1 cellular context compared by ENCODE assay signal in the genomic region with DNA sequence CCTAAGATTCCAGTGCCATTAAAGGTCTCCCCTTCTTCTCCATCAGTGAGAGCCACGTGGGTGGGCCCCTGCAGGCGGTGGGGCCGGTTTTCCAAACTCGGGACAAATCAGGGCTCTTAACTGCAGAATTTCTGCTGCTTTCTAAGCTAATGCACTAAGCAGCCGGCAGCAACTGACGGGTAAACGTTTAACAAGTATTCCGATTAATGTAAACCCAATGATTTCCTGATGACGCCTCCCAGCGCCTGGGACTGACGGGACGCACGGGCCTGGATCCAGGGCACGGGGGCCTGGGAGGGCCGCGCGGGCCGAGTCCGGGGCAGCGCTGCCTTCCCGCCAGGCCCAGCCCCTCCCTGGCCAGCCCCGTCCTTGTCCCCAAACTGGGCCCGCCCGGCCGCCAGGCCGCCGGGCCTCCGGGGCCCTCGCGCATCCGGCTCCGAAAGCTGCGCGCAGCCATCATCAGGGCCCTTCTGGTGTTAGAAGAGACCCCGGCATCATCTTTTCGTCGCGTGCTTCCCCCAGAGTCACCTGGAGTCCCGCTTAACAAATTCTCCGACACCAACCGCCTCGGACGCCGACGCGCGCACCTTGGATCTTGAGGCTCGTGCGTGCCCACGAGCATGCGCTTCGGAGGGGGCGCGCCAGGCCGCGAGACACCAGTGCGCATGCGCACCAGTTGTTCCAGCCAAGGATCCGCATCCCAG.
TF ChIP-seq lines count a peak whose summit lies in the region.

A gene (minus strand): TSS at position 616 of the 704 bp plus-strand sequence. CDS start 1,812 bp downstream, outside the sequence.

TF ChIP-seq in GM12878, 131 proteins besides CTCF, POLR2A, EP300 and RAD21 (continued from another document and continues in another):
- TF ChIP-seq, protein P1, sequence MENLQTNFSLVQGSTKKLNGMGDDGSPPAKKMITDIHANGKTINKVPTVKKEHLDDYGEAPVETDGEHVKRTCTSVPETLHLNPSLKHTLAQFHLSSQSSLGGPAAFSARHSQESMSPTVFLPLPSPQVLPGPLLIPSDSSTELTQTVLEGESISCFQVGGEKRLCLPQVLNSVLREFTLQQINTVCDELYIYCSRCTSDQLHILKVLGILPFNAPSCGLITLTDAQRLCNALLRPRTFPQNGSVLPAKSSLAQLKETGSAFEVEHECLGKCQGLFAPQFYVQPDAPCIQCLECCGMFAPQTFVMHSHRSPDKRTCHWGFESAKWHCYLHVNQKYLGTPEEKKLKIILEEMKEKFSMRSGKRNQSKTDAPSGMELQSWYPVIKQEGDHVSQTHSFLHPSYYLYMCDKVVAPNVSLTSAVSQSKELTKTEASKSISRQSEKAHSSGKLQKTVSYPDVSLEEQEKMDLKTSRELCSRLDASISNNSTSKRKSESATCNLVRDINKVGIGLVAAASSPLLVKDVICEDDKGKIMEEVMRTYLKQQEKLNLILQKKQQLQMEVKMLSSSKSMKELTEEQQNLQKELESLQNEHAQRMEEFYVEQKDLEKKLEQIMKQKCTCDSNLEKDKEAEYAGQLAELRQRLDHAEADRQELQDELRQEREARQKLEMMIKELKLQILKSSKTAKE (IDR thresholded peaks at IDR 0.05; ENCODE audit: low read depth, poor library complexity, severe bottlenecking), result no peak
- TF ChIP-seq TAF1 (IDR thresholded peaks at IDR 0.05; ENCODE audit: borderline replicate concordance, low read depth, low read length), result peak; percentile 49; the same call in 1 of the 2 replicates
- TF ChIP-seq PAX8 (IDR thresholded peaks at IDR 0.05), result no peak
- TF ChIP-seq SMAD1 (IDR thresholded peaks at IDR 0.05; ENCODE audit: low read depth, partially characterized antibody), result no peak
- TF ChIP-seq SUZ12 (IDR thresholded peaks at IDR 0.05; ENCODE audit: unreplicated experiment), result no peak
- TF ChIP-seq FOXM1 (IDR thresholded peaks at IDR 0.05; ENCODE audit: low read depth, low read length), result no peak
- no peak for TF ChIP-seq SP1 (IDR thresholded peaks at IDR 0.05; ENCODE audit: low read depth, low read length)
- TF ChIP-seq, protein P2, sequence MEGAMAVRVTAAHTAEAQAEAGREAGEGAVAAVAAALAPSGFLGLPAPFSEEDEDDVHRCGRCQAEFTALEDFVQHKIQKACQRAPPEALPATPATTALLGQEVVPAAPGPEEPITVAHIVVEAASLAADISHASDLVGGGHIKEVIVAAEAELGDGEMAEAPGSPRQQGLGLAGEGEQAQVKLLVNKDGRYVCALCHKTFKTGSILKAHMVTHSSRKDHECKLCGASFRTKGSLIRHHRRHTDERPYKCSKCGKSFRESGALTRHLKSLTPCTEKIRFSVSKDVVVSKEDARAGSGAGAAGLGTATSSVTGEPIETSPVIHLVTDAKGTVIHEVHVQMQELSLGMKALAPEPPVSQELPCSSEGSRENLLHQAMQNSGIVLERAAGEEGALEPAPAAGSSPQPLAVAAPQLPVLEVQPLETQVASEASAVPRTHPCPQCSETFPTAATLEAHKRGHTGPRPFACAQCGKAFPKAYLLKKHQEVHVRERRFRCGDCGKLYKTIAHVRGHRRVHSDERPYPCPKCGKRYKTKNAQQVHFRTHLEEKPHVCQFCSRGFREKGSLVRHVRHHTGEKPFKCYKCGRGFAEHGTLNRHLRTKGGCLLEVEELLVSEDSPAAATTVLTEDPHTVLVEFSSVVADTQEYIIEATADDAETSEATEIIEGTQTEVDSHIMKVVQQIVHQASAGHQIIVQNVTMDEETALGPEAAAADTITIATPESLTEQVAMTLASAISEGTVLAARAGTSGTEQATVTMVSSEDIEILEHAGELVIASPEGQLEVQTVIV (IDR thresholded peaks at IDR 0.05; ENCODE audit: borderline replicate concordance, partially characterized antibody), result no peak
- no peak for TF ChIP-seq CREB1 (IDR thresholded peaks at IDR 0.05; ENCODE audit: low read depth)
- TF ChIP-seq ZNF207 (IDR thresholded peaks at IDR 0.05; ENCODE audit: borderline replicate concordance), result peak; percentile 76; the same call in 1 of the 2 replicates
- TF ChIP-seq NR2C2 (IDR thresholded peaks at IDR 0.05; ENCODE audit: borderline replicate concordance, control insufficient read depth, insufficient read length, low read depth), result no peak
- TF ChIP-seq HCFC1 (IDR thresholded peaks at IDR 0.05; ENCODE audit: low read length), result no peak
- TF ChIP-seq, protein P3, sequence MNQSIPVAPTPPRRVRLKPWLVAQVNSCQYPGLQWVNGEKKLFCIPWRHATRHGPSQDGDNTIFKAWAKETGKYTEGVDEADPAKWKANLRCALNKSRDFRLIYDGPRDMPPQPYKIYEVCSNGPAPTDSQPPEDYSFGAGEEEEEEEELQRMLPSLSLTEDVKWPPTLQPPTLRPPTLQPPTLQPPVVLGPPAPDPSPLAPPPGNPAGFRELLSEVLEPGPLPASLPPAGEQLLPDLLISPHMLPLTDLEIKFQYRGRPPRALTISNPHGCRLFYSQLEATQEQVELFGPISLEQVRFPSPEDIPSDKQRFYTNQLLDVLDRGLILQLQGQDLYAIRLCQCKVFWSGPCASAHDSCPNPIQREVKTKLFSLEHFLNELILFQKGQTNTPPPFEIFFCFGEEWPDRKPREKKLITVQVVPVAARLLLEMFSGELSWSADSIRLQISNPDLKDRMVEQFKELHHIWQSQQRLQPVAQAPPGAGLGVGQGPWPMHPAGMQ (IDR thresholded peaks at IDR 0.05; ENCODE audit: borderline replicate concordance), result no peak
- peak; percentile 92 for TF ChIP-seq GATAD2B (conservative IDR thresholded peaks at IDR 0.05; ENCODE audit: low read depth)
- TF ChIP-seq, protein P4, sequence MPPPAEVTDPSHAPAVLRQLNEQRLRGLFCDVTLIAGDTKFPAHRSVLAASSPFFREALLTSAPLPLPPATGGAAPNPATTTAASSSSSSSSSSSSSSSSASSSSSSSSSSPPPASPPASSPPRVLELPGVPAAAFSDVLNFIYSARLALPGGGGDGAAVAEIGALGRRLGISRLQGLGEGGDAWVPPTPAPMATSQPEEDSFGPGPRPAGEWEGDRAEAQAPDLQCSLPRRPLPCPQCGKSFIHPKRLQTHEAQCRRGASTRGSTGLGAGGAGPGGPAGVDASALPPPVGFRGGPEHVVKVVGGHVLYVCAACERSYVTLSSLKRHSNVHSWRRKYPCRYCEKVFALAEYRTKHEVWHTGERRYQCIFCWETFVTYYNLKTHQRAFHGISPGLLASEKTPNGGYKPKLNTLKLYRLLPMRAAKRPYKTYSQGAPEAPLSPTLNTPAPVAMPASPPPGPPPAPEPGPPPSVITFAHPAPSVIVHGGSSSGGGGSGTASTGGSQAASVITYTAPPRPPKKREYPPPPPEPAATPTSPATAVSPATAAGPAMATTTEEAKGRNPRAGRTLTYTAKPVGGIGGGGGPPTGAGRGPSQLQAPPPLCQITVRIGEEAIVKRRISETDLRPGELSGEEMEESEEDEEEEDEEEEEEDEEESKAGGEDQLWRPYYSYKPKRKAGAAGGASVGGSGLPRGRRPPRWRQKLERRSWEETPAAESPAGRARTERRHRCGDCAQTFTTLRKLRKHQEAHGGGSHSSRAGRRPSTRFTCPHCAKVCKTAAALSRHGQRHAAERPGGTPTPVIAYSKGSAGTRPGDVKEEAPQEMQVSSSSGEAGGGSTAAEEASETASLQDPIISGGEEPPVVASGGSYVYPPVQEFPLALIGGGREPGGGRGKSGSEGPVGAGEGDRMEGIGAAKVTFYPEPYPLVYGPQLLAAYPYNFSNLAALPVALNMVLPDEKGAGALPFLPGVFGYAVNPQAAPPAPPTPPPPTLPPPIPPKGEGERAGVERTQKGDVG (CRISPR knock-in tag; IDR thresholded peaks at IDR 0.05), result 0 out of 2 replicates have a peak, but pooled peaks have one; percentile 15
- no peak for TF ChIP-seq CHD2 (IDR thresholded peaks at IDR 0.05; ENCODE audit: borderline replicate concordance, low read depth, low read length)
- TF ChIP-seq HDAC6 (IDR thresholded peaks at IDR 0.05; ENCODE audit: unreplicated experiment), result no peak
- peak; percentile 51 for TF ChIP-seq RELA (IDR thresholded peaks at IDR 0.05; ENCODE audit: borderline replicate concordance, partially characterized antibody)
- TF ChIP-seq SMARCA5 (IDR thresholded peaks at IDR 0.05), result 0 out of 2 replicates have a peak, but pooled peaks have one; percentile 51
- TF ChIP-seq, protein P5, sequence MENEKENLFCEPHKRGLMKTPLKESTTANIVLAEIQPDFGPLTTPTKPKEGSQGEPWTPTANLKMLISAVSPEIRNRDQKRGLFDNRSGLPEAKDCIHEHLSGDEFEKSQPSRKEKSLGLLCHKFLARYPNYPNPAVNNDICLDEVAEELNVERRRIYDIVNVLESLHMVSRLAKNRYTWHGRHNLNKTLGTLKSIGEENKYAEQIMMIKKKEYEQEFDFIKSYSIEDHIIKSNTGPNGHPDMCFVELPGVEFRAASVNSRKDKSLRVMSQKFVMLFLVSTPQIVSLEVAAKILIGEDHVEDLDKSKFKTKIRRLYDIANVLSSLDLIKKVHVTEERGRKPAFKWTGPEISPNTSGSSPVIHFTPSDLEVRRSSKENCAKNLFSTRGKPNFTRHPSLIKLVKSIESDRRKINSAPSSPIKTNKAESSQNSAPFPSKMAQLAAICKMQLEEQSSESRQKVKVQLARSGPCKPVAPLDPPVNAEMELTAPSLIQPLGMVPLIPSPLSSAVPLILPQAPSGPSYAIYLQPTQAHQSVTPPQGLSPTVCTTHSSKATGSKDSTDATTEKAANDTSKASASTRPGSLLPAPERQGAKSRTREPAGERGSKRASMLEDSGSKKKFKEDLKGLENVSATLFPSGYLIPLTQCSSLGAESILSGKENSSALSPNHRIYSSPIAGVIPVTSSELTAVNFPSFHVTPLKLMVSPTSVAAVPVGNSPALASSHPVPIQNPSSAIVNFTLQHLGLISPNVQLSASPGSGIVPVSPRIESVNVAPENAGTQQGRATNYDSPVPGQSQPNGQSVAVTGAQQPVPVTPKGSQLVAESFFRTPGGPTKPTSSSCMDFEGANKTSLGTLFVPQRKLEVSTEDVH (IDR thresholded peaks at IDR 0.05; ENCODE audit: low read depth, partially characterized antibody), result no peak
- TF ChIP-seq EGR1 (IDR thresholded peaks at IDR 0.05; ENCODE audit: borderline replicate concordance in 1 of 2, low read depth in 2 of 2, low read length in 2 of 2), result 0 out of 3 replicates have a peak, but pooled peaks of 1 of the 2 experiments have one; percentile 8
- no peak for TF ChIP-seq MYB (IDR thresholded peaks at IDR 0.05; ENCODE audit: borderline replicate concordance, low read depth, low read length)
- no peak for TF ChIP-seq RBBP5 (conservative IDR thresholded peaks at IDR 0.05)
- TF ChIP-seq, protein P6, sequence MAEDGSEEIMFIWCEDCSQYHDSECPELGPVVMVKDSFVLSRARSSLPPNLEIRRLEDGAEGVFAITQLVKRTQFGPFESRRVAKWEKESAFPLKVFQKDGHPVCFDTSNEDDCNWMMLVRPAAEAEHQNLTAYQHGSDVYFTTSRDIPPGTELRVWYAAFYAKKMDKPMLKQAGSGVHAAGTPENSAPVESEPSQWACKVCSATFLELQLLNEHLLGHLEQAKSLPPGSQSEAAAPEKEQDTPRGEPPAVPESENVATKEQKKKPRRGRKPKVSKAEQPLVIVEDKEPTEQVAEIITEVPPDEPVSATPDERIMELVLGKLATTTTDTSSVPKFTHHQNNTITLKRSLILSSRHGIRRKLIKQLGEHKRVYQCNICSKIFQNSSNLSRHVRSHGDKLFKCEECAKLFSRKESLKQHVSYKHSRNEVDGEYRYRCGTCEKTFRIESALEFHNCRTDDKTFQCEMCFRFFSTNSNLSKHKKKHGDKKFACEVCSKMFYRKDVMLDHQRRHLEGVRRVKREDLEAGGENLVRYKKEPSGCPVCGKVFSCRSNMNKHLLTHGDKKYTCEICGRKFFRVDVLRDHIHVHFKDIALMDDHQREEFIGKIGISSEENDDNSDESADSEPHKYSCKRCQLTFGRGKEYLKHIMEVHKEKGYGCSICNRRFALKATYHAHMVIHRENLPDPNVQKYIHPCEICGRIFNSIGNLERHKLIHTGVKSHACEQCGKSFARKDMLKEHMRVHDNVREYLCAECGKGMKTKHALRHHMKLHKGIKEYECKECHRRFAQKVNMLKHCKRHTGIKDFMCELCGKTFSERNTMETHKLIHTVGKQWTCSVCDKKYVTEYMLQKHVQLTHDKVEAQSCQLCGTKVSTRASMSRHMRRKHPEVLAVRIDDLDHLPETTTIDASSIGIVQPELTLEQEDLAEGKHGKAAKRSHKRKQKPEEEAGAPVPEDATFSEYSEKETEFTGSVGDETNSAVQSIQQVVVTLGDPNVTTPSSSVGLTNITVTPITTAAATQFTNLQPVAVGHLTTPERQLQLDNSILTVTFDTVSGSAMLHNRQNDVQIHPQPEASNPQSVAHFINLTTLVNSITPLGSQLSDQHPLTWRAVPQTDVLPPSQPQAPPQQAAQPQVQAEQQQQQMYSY (CRISPR knock-in tag; IDR thresholded peaks at IDR 0.05), result no peak
- TF ChIP-seq, protein P7, sequence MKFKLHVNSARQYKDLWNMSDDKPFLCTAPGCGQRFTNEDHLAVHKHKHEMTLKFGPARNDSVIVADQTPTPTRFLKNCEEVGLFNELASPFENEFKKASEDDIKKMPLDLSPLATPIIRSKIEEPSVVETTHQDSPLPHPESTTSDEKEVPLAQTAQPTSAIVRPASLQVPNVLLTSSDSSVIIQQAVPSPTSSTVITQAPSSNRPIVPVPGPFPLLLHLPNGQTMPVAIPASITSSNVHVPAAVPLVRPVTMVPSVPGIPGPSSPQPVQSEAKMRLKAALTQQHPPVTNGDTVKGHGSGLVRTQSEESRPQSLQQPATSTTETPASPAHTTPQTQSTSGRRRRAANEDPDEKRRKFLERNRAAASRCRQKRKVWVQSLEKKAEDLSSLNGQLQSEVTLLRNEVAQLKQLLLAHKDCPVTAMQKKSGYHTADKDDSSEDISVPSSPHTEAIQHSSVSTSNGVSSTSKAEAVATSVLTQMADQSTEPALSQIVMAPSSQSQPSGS (IDR thresholded peaks at IDR 0.05; ENCODE audit: low read length), result no peak
- peak; percentile 79 for TF ChIP-seq RB1 (IDR thresholded peaks at IDR 0.05; ENCODE audit: borderline replicate concordance)
- TF ChIP-seq EZH2 (IDR thresholded peaks at IDR 0.05; ENCODE audit: borderline replicate concordance, control insufficient read depth, low read depth, low read length), result no peak
- no peak; the same call in 1 of the 2 replicates for TF ChIP-seq ZNF217 (IDR thresholded peaks at IDR 0.05)
- TF ChIP-seq, protein P8, sequence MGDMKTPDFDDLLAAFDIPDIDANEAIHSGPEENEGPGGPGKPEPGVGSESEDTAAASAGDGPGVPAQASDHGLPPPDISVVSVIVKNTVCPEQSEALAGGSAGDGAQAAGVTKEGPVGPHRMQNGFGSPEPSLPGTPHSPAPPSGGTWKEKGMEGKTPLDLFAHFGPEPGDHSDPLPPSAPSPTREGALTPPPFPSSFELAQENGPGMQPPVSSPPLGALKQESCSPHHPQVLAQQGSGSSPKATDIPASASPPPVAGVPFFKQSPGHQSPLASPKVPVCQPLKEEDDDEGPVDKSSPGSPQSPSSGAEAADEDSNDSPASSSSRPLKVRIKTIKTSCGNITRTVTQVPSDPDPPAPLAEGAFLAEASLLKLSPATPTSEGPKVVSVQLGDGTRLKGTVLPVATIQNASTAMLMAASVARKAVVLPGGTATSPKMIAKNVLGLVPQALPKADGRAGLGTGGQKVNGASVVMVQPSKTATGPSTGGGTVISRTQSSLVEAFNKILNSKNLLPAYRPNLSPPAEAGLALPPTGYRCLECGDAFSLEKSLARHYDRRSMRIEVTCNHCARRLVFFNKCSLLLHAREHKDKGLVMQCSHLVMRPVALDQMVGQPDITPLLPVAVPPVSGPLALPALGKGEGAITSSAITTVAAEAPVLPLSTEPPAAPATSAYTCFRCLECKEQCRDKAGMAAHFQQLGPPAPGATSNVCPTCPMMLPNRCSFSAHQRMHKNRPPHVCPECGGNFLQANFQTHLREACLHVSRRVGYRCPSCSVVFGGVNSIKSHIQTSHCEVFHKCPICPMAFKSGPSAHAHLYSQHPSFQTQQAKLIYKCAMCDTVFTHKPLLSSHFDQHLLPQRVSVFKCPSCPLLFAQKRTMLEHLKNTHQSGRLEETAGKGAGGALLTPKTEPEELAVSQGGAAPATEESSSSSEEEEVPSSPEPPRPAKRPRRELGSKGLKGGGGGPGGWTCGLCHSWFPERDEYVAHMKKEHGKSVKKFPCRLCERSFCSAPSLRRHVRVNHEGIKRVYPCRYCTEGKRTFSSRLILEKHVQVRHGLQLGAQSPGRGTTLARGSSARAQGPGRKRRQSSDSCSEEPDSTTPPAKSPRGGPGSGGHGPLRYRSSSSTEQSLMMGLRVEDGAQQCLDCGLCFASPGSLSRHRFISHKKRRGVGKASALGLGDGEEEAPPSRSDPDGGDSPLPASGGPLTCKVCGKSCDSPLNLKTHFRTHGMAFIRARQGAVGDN (IDR thresholded peaks at IDR 0.05), result peak; percentile 95
- TF ChIP-seq ASH2L (IDR thresholded peaks at IDR 0.05; ENCODE audit: borderline replicate concordance, low read depth), result no peak
